Comparison of ENCODE assay signal across 8 cellular contexts in genomic region chr11:6568191-6568918, GRCh38. TPM values are rescaled to one million over a fixed set of nuclear protein-coding genes. Genes with fewer than 3 reads are reported as not detected.
DNase-seq lines count a peak whose midpoint lies in the region; ATAC-seq and TF ChIP-seq lines count a peak whose summit lies in the region.

No MANE protein-coding gene starts in this region.

- H3K4me3 ChIP-seq in Caco-2 (ENCODE audit: low read depth, low read length) (no peak overlapping the region), MM.1S (ENCODE audit: low read length) (no peak overlapping the region)

- H3K27me3 Mint-ChIP-seq in Caco-2 (ENCODE audit: insufficient read depth, unreplicated experiment) (no peaks in the 10 kb centered on the region), chondrocyte (ENCODE audit: low read depth) (no peaks in the 10 kb centered on the region)
- H3K27me3 Mint-ChIP-seq in activated naive CD8-positive, alpha-beta T cell treated with anti-CD3 and anti-CD28 coated beads, Interleukin-2, amount 50 U/mL, for 24 hours = no peaks in the 10 kb centered on the region
- no peaks in the 10 kb centered on the region for H3K27me3 Mint-ChIP-seq in T-helper 2 cell treated with Interferon-gamma antibody and Interleukin-4, amounts not matched to agents 5 μg/mL and 100 μg/mL, for 36 hours (ENCODE audit: low read depth)
- H3K27me3 Mint-ChIP-seq in natural killer cell treated with Interleukin-12 subunit alpha and Interleukin-12 subunit beta and Interleukin-15 and Interleukin-18, amount 100 ng/mL, for 72 hours = no peaks in the 10 kb centered on the region

- H3K9me3 ChIP-seq in Caco-2 (no peaks in the 10 kb centered on the region), MM.1S (replicated peaks; ENCODE audit: insufficient read depth, low read length) (no peaks in the 10 kb centered on the region)

- H3K4me3 Mint-ChIP-seq in Caco-2 (ENCODE audit: unreplicated experiment) = no peak overlapping the region
- no peak overlapping the region for H3K4me3 Mint-ChIP-seq in chondrocyte (ENCODE audit: unreplicated experiment)
- no peak overlapping the region for H3K4me3 Mint-ChIP-seq in activated naive CD8-positive, alpha-beta T cell treated with anti-CD3 and anti-CD28 coated beads, Interleukin-2, amount 50 U/mL, for 24 hours
- H3K4me3 Mint-ChIP-seq in T-helper 2 cell treated with Interferon-gamma antibody and Interleukin-4, amounts not matched to agents 5 μg/mL and 100 μg/mL, for 36 hours = no peak overlapping the region
- no peak overlapping the region for H3K4me3 Mint-ChIP-seq in natural killer cell treated with Interleukin-12 subunit alpha and Interleukin-12 subunit beta and Interleukin-15 and Interleukin-18, amount 100 ng/mL, for 72 hours

- no peaks in the 10 kb centered on the region for H3K9me2 ChIP-seq in MM.1S (replicated peaks; ENCODE audit: insufficient read depth, low read length)

- intact Hi-C loops in Caco-2 (cut with micrococcal nuclease; ENCODE audit: unreplicated experiment) = no loop called here

- ATAC-seq in activated naive CD8-positive, alpha-beta T cell treated with anti-CD3 and anti-CD28 coated beads, Interleukin-2, amount 50 U/mL, for 24 hours = no peak
- ATAC-seq in natural killer cell treated with Interleukin-12 subunit alpha and Interleukin-12 subunit beta and Interleukin-15 and Interleukin-18, amount 100 ng/mL, for 72 hours = no peak

- H3K36me3 Mint-ChIP-seq in Caco-2 (ENCODE audit: insufficient read depth, unreplicated experiment) (no peaks in the 10 kb centered on the region), chondrocyte (ENCODE audit: low read depth) (peaks cover 7% of the 10 kb centered on the region)
- H3K36me3 Mint-ChIP-seq in activated naive CD8-positive, alpha-beta T cell treated with anti-CD3 and anti-CD28 coated beads, Interleukin-2, amount 50 U/mL, for 24 hours (ENCODE audit: low read depth) = peaks cover 13% of the 10 kb centered on the region
- peaks cover 5% of the 10 kb centered on the region for H3K36me3 Mint-ChIP-seq in T-helper 2 cell treated with Interferon-gamma antibody and Interleukin-4, amounts not matched to agents 5 μg/mL and 100 μg/mL, for 36 hours (ENCODE audit: low read depth)
- H3K36me3 Mint-ChIP-seq in natural killer cell treated with Interleukin-12 subunit alpha and Interleukin-12 subunit beta and Interleukin-15 and Interleukin-18, amount 100 ng/mL, for 72 hours = peaks cover 6% of the 10 kb centered on the region

- no peak for TF ChIP-seq CTCF in Caco-2 (IDR thresholded peaks at IDR 0.05; ENCODE audit: insufficient read depth in 1 of 2, low read depth in 1 of 2, low read length in 1 of 2, severe bottlenecking in 1 of 2, unreplicated experiment in 1 of 2)
- TF ChIP-seq CTCF in MM.1S (IDR thresholded peaks at IDR 0.05; ENCODE audit: low read length) = no peak
- TF ChIP-seq CTCF in chondrocyte (IDR thresholded peaks at IDR 0.05) = peak; percentile 29

- no peaks in the 10 kb centered on the region for H3K4me1 Mint-ChIP-seq in Caco-2 (ENCODE audit: low read depth, unreplicated experiment)
- H3K4me1 Mint-ChIP-seq in chondrocyte (ENCODE audit: low read depth) = peaks cover 22% of the 10 kb centered on the region
- no peaks in the 10 kb centered on the region for H3K4me1 Mint-ChIP-seq in activated naive CD8-positive, alpha-beta T cell treated with anti-CD3 and anti-CD28 coated beads, Interleukin-2, amount 50 U/mL, for 24 hours
- no peaks in the 10 kb centered on the region for H3K4me1 Mint-ChIP-seq in T-helper 2 cell treated with Interferon-gamma antibody and Interleukin-4, amounts not matched to agents 5 μg/mL and 100 μg/mL, for 36 hours (ENCODE audit: low read depth)
- peaks cover 0 to 3% of the 10 kb centered on the region in 2 donors for H3K4me1 Mint-ChIP-seq in natural killer cell treated with Interleukin-12 subunit alpha and Interleukin-12 subunit beta and Interleukin-15 and Interleukin-18, amount 100 ng/mL, for 72 hours (ENCODE audit: low read depth in 2 of 2)

- H2AFZ ChIP-seq in MM.1S (ENCODE audit: low read length) = no peak overlapping the region

- H3K4me1 ChIP-seq in Caco-2 = no peaks in the 10 kb centered on the region
- 0 out of 2 replicates have a peak, but pooled peaks cover 9% of the 10 kb centered on the region for H3K4me1 ChIP-seq in MM.1S (ENCODE audit: low read length)

- CTCF ChIA-PET in Caco-2 (lab: Charles Lee) = no interaction called here

- no peak overlapping the region for H3K27ac ChIP-seq in MM.1S (ENCODE audit: low read length)

- POLR2A ChIA-PET in Caco-2 (lab: Charles Lee) = no interaction called here

- no peaks in the 10 kb centered on the region for H3F3A ChIP-seq in MM.1S (ENCODE audit: insufficient read depth, low read length)

- no peaks in the 10 kb centered on the region for H4K20me1 ChIP-seq in MM.1S (ENCODE audit: insufficient read depth, low read length)

- H3K9ac ChIP-seq in MM.1S (ENCODE audit: low read length) = no peak overlapping the region

- DNase-seq in Caco-2 (no peak), MM.1S (peak; percentile 26), chondrocyte (ENCODE audit: low spot score) (no peak), midbrain (lab: John Stamatoyannopoulos, UW) (peak; percentile 31), NAMALWA (ENCODE audit: low spot score) (no peak)
- DNase-seq in activated naive CD8-positive, alpha-beta T cell treated with anti-CD3 and anti-CD28 coated beads, Interleukin-2, amount 50 U/mL, for 24 hours = no peak
- DNase-seq in T-helper 2 cell treated with Interferon-gamma antibody and Interleukin-4, amounts not matched to agents 5 μg/mL and 100 μg/mL, for 36 hours (ENCODE audit: low spot score) = no peak
- DNase-seq in natural killer cell treated with Interleukin-12 subunit alpha and Interleukin-12 subunit beta and Interleukin-15 and Interleukin-18, amount 100 ng/mL, for 72 hours (ENCODE audit: low spot score) = no peak

- H3K27me3 ChIP-seq in Caco-2 (replicated peaks; ENCODE audit: control insufficient read depth, insufficient read depth, low read length) (no peaks in the 10 kb centered on the region), MM.1S (replicated peaks; ENCODE audit: insufficient read depth, low read length) (no peaks in the 10 kb centered on the region)

- H3K27ac Mint-ChIP-seq in Caco-2 (ENCODE audit: unreplicated experiment) (peak overlapping the region; percentile 31), chondrocyte (ENCODE audit: unreplicated experiment) (no peak overlapping the region)
- H3K27ac Mint-ChIP-seq in activated naive CD8-positive, alpha-beta T cell treated with anti-CD3 and anti-CD28 coated beads, Interleukin-2, amount 50 U/mL, for 24 hours = no peak overlapping the region
- H3K27ac Mint-ChIP-seq in T-helper 2 cell treated with Interferon-gamma antibody and Interleukin-4, amounts not matched to agents 5 μg/mL and 100 μg/mL, for 36 hours = no peak overlapping the region
- H3K27ac Mint-ChIP-seq in natural killer cell treated with Interleukin-12 subunit alpha and Interleukin-12 subunit beta and Interleukin-15 and Interleukin-18, amount 100 ng/mL, for 72 hours = no peak overlapping the region

- H3K4me2 ChIP-seq in MM.1S (ENCODE audit: low read depth, low read length) = no peak overlapping the region

- BruUV-seq in Caco-2 (replicated peaks; lab: Mats Ljungman, UMichigan) = no TSS peak

- no peaks in the 10 kb centered on the region for H3K79me2 ChIP-seq in MM.1S (ENCODE audit: low read length)

- no peaks in the 10 kb centered on the region for H3K36me3 ChIP-seq in Caco-2 (ENCODE audit: control insufficient read depth, insufficient read depth, low read length)
- no peaks in the 10 kb centered on the region for H3K36me3 ChIP-seq in MM.1S (replicated peaks; ENCODE audit: insufficient read depth, low read length)

- no peaks in the 10 kb centered on the region for H3K9me3 Mint-ChIP-seq in Caco-2 (ENCODE audit: unreplicated experiment)
- H3K9me3 Mint-ChIP-seq in chondrocyte (ENCODE audit: low read depth) = no peaks in the 10 kb centered on the region
- H3K9me3 Mint-ChIP-seq in activated naive CD8-positive, alpha-beta T cell treated with anti-CD3 and anti-CD28 coated beads, Interleukin-2, amount 50 U/mL, for 24 hours = no peaks in the 10 kb centered on the region
- no peaks in the 10 kb centered on the region for H3K9me3 Mint-ChIP-seq in T-helper 2 cell treated with Interferon-gamma antibody and Interleukin-4, amounts not matched to agents 5 μg/mL and 100 μg/mL, for 36 hours
- H3K9me3 Mint-ChIP-seq in natural killer cell treated with Interleukin-12 subunit alpha and Interleukin-12 subunit beta and Interleukin-15 and Interleukin-18, amount 100 ng/mL, for 72 hours = no peaks in the 10 kb centered on the region

RNA-seq across cellular contexts. Expression of gene RRP8, which starts 35.1 kb away (rescaled TPM):
- total RNA-seq in Caco-2 (2022) = 20.0 and 21.0 TPM in 2 replicates
- total RNA-seq in chondrocyte = 12.8 to 15.7 TPM (median 15.1 TPM) in 3 replicates
- total RNA-seq in natural killer cell treated with Interleukin-12 subunit alpha and Interleukin-12 subunit beta and Interleukin-15 and Interleukin-18, amount 100 ng/mL, for 72 hours = 10 to 100 TPM; 33.8 to 42.0 TPM

RNA-seq across cellular contexts. Expression of gene ILK, which starts 35.2 kb away (rescaled TPM):
- total RNA-seq in Caco-2 (2022) (117 and 119 TPM in 2 replicates), chondrocyte (200 to 258 TPM (median 248 TPM) in 3 replicates)
- total RNA-seq in natural killer cell treated with Interleukin-12 subunit alpha and Interleukin-12 subunit beta and Interleukin-15 and Interleukin-18, amount 100 ng/mL, for 72 hours = 100 to 1,000 TPM in 1 of 2 donors, 10 to 100 TPM in 1; 91.8 to 142 TPM

RNA-seq across cellular contexts. Expression of gene TAF10, which starts 43.7 kb away (rescaled TPM):
- total RNA-seq in Caco-2 (2022) (142 and 143 TPM in 2 replicates), chondrocyte (80.9 to 124 TPM (median 82.8 TPM) in 3 replicates)
- total RNA-seq in natural killer cell treated with Interleukin-12 subunit alpha and Interleukin-12 subunit beta and Interleukin-15 and Interleukin-18, amount 100 ng/mL, for 72 hours = 100 to 1,000 TPM; 118 to 152 TPM

RNA-seq across cellular contexts. Expression of gene TPP1, which starts 50.9 kb away (rescaled TPM):
- 61.7 TPM in 2 replicates for total RNA-seq in Caco-2 (2022)
- total RNA-seq in chondrocyte = 89.2 to 103 TPM (median 101 TPM) in 3 replicates
- total RNA-seq in natural killer cell treated with Interleukin-12 subunit alpha and Interleukin-12 subunit beta and Interleukin-15 and Interleukin-18, amount 100 ng/mL, for 72 hours = 10 to 100 TPM; 48.6 to 92.4 TPM

Comparison
In these comparisons a context has a peak if more than half of its experiments do, and no peak if none do; other contexts are left out.
1. DNase-seq: peak in MM.1S (single experiment) and midbrain (single experiment); none in Caco-2 (0 of 2), chondrocyte (single experiment), NAMALWA (single experiment), activated naive CD8-positive, alpha-beta T cell treated with anti-CD3 and anti-CD28 coated beads, Interleukin-2, amount 50 U/mL, for 24 hours (single experiment), T-helper 2 cell treated with Interferon-gamma antibody and Interleukin-4, amounts not matched to agents 5 μg/mL and 100 μg/mL, for 36 hours (single experiment) and natural killer cell treated with Interleukin-12 subunit alpha and Interleukin-12 subunit beta and Interleukin-15 and Interleukin-18, amount 100 ng/mL, for 72 hours (single experiment).